8 cellular contexts compared by ENCODE assay signal in genomic region chrX:112841820-112842157, GRCh38. TPM values are rescaled to one million over a fixed set of nuclear protein-coding genes. Genes with fewer than 3 reads are reported as not detected.
DNase-seq lines count a peak whose midpoint lies in the region; ATAC-seq and TF ChIP-seq lines count a peak whose summit lies in the region.

No MANE protein-coding gene starts in this region.

- TF ChIP-seq CTCF in heart right ventricle (IDR thresholded peaks at IDR 0.05) (no peak), body of pancreas (IDR thresholded peaks at IDR 0.05) (no peak), uterus (IDR thresholded peaks at IDR 0.05) (no peak)

- peak overlapping the region in 1 of 2 donors; percentile 53 for H3K9ac ChIP-seq in mucosa of rectum (ENCODE audit: low read depth in 1 of 2, low read length in 2 of 2)

- peaks cover 0 to 5% (median 0%) of the 10 kb centered on the region in 9 donors for H3K4me1 ChIP-seq in heart right ventricle
- H3K4me1 ChIP-seq in body of pancreas = no peaks in the 10 kb centered on the region
- H3K4me1 ChIP-seq in mucosa of rectum (ENCODE audit: control insufficient read depth in 2 of 2, insufficient read depth in 2 of 2, low read length in 2 of 2) = peaks cover 3 to 12% of the 10 kb centered on the region in 2 donors
- H3K4me1 ChIP-seq in uterus = no peaks in the 10 kb centered on the region

- TF ChIP-seq POLR2A in body of pancreas (IDR thresholded peaks at IDR 0.05) = no peak
- no peak for TF ChIP-seq POLR2A in uterus (IDR thresholded peaks at IDR 0.05)

- no peaks in the 10 kb centered on the region for H3K36me3 ChIP-seq in heart right ventricle
- no peaks in the 10 kb centered on the region for H3K36me3 ChIP-seq in body of pancreas (replicated peaks in 1 of 2; ENCODE audit: insufficient read depth in 1 of 2, low read depth in 2 of 2)
- no peaks in the 10 kb centered on the region for H3K36me3 ChIP-seq in mucosa of rectum (ENCODE audit: control insufficient read depth in 2 of 2, insufficient read depth in 2 of 2, low read length in 2 of 2)
- no peaks in the 10 kb centered on the region for H3K36me3 ChIP-seq in uterus

- no peak for DNase-seq in heart right ventricle
- no peak for DNase-seq in Right ventricle myocardium inferior (ENCODE audit: missing footprints)
- no peak for DNase-seq in body of pancreas
- no peak for DNase-seq in uterus
- DNase-seq in NCI-H510A (lab: John Stamatoyannopoulos, UW) = no peak
- no peak for DNase-seq in dedifferentiated amniotic fluid mesenchymal stem cell (ENCODE audit: extremely low spot score)

- H3K9me3 ChIP-seq in heart right ventricle = no peaks in the 10 kb centered on the region
- no peaks in the 10 kb centered on the region for H3K9me3 ChIP-seq in body of pancreas
- H3K9me3 ChIP-seq in mucosa of rectum (ENCODE audit: control insufficient read depth in 2 of 2, low read length in 2 of 2) = no peaks in the 10 kb centered on the region
- H3K9me3 ChIP-seq in uterus = no peaks in the 10 kb centered on the region

- H3K4me3 ChIP-seq in heart right ventricle = peak overlapping the region in 9 of 10 donors; percentile 54 to 84 (median 73)
- H3K4me3 ChIP-seq in body of pancreas = no peak overlapping the region
- H3K4me3 ChIP-seq in mucosa of rectum (ENCODE audit: low read length in 2 of 2) = peak overlapping the region; percentile 52 to 71
- H3K4me3 ChIP-seq in uterus = peak overlapping the region in 1 of 2 donors; percentile 56

- WGBS in heart right ventricle, 2 donors = 34 to 46% methylated on average over 5 of the region's 5 CpGs
- 8 to 12% methylated on average over 5 of the region's 5 CpGs for WGBS in body of pancreas, 2 donors

- H3K27ac ChIP-seq in heart right ventricle (peak overlapping the region in 7 of 10 donors; percentile 32 to 85 (median 69)), body of pancreas (peak overlapping the region in 3 of 4 donors; percentile 35 to 84 (median 72)), mucosa of rectum (ENCODE audit: low read depth in 2 of 2, low read length in 2 of 2) (peak overlapping the region; percentile 84 to 86), uterus (peak overlapping the region; percentile 67 to 79)

- no peak for ATAC-seq in heart right ventricle
- ATAC-seq in Right ventricle myocardium inferior = no peak
- no peak for ATAC-seq in body of pancreas
- ATAC-seq in HG02938 (IDR thresholded peaks at IDR 0.05; ENCODE audit: unreplicated experiment) = no peak

- intact Hi-C loops in heart right ventricle (cut with DNase I) = no loop called here
- intact Hi-C loops in Right ventricle myocardium inferior (cut with DNase I) = no loop called here
- intact Hi-C loops in body of pancreas (cut with DNase I) = no loop called here
- intact Hi-C loops in uterus (cut with DNase I; ENCODE audit: low total_unique reads) = no loop called here

- H3K27me3 ChIP-seq in heart right ventricle (peaks cover 0 to 60% (median 0%) of the 10 kb centered on the region in 7 donors), body of pancreas (no peaks in the 10 kb centered on the region), mucosa of rectum (ENCODE audit: control insufficient read depth in 2 of 2, insufficient read depth in 2 of 2, low read length in 2 of 2) (peaks cover 0 to 2% of the 10 kb centered on the region in 2 donors), uterus (no peaks in the 10 kb centered on the region)

RNA-seq across cellular contexts. Expression of gene AMOT, which starts 1.2 kb away (rescaled TPM):
- 10 to 100 TPM in 1 of 10 donors, 1 to 10 TPM in 9; 3.4 to 10.8 (median 6.5) TPM for total RNA-seq in heart right ventricle
- 1 to 10 TPM in 1 of 2 donors, under 1 TPM in 1; 0.62 to 1.7 TPM for polyA plus RNA-seq in heart right ventricle
- 9.9 TPM for total RNA-seq in Right ventricle myocardium inferior
- 1 to 10 TPM; 4.2 to 7.3 TPM for total RNA-seq in body of pancreas
- total RNA-seq in uterus = 10 to 100 TPM in 2 of 4 donors, 1 to 10 TPM in 2; 3.5 to 40.8 (median 14.9) TPM

Comparison
In these comparisons a context has a peak if more than half of its experiments do, and no peak if none do; other contexts are left out.
1. H3K4me3 ChIP-seq: peak in heart right ventricle (9 of 10) and mucosa of rectum (2 of 2); none in body of pancreas (0 of 2).
2. Peak in every context shown above with its lines, with median percentiles within 50 percentile points of each other: H3K27ac ChIP-seq.